18 cellular contexts compared by ENCODE assay signal in genomic region chr1:210367561-210367960, GRCh38. TPM values are rescaled to one million over a fixed set of nuclear protein-coding genes. Genes with fewer than 3 reads are reported as not detected.
DNase-seq lines count a peak whose midpoint lies in the region; ATAC-seq and TF ChIP-seq lines count a peak whose summit lies in the region.
"Had no signal": no experiment of that assay in that cellular context is flagged by ENCODE, and none has a peak within 500 bp of the region (broad histone marks: within the 10 kb centered on the region; RNA-seq: fewer than 3 reads in every experiment).

No MANE protein-coding gene starts in this region.

- no peak overlapping the region for H3K4me3 ChIP-seq in dorsolateral prefrontal cortex
- H3K4me3 ChIP-seq in trophoblast cell (ENCODE audit: low read depth, low read length), result no peak overlapping the region
- H3K4me3 ChIP-seq in tibial nerve, result no peak overlapping the region
- H3K4me3 ChIP-seq: K562 had no signal

- H3K9me3 Mint-ChIP-seq in WTC11, result no peaks in the 10 kb centered on the region
- H3K9me3 Mint-ChIP-seq: CD4-positive, alpha-beta T cell had no signal

- no peak overlapping the region for H3K4me2 ChIP-seq in trophoblast cell (ENCODE audit: low read length)
- H3K4me2 ChIP-seq: SK-N-SH had no signal

- peak overlapping the region; percentile 71 for H3K18ac ChIP-seq in trophoblast cell (ENCODE audit: low read length)

- H2BK5ac ChIP-seq in trophoblast cell (ENCODE audit: low read depth, low read length, poor library complexity), result no peak overlapping the region

- peak overlapping the region; percentile 59 for H2AK5ac ChIP-seq in trophoblast cell (ENCODE audit: low read length)

- no peak overlapping the region for H3K4me3 Mint-ChIP-seq in WTC11
- H3K4me3 Mint-ChIP-seq: CD4-positive, alpha-beta T cell had no signal

- TF ChIP-seq CTCF in dorsolateral prefrontal cortex (IDR thresholded peaks at IDR 0.05 in 54 of 56, conservative IDR thresholded peaks at IDR 0.05 in 2 of 56; ENCODE audit: low read depth in 1 of 56, partially characterized antibody in 56 of 56) (no peak), WTC11 (IDR thresholded peaks at IDR 0.05) (no peak), tibial nerve (IDR thresholded peaks at IDR 0.05) (no peak)

- H3K27ac Mint-ChIP-seq in WTC11, result no peak overlapping the region
- H3K27ac Mint-ChIP-seq: CD4-positive, alpha-beta T cell had no signal

- H3K27me3 ChIP-seq in dorsolateral prefrontal cortex (no peaks in the 10 kb centered on the region), trophoblast cell (ENCODE audit: insufficient read depth, low read length) (no peaks in the 10 kb centered on the region), tibial nerve (no peaks in the 10 kb centered on the region)

- peaks cover 54% of the 10 kb centered on the region for H3K4me1 Mint-ChIP-seq in WTC11

- H3K36me3 Mint-ChIP-seq in WTC11, result no peaks in the 10 kb centered on the region

- TF ChIP-seq EP300 in tibial nerve (IDR thresholded peaks at IDR 0.05), result no peak

- no peak overlapping the region for H3K9ac ChIP-seq in trophoblast cell (ENCODE audit: low read length)
- H3K9ac ChIP-seq: SK-N-SH had no signal

- intact Hi-C loops in dorsolateral prefrontal cortex (cut with DNase I), result no loop called here

- peaks cover 12 to 17% of the 10 kb centered on the region in 2 experiments for H3K4me1 ChIP-seq in trophoblast cell (ENCODE audit: control insufficient read depth in 1 of 2, insufficient read depth in 2 of 2, low read length in 2 of 2)
- H3K4me1 ChIP-seq in tibial nerve, result peaks cover 0 to 23% (median 15%) of the 10 kb centered on the region in 4 donors

- no peak overlapping the region for H3K14ac ChIP-seq in trophoblast cell (ENCODE audit: low read length)

- peaks cover 49% of the 10 kb centered on the region for H3K27me3 Mint-ChIP-seq in WTC11 (ENCODE audit: low read depth)
- H3K27me3 Mint-ChIP-seq: CD4-positive, alpha-beta T cell had no signal

- WGBS in trophoblast cell (ENCODE audit: extremely low coverage, insufficient coverage, insufficient read length), result no CpG with 5 or more reads among the region's 2 CpGs
- 93 to 95% methylated on average over 2 of the region's 2 CpGs for WGBS in tibial nerve, 2 donors

- POLR2A ChIA-PET in WTC11 (lab: Charles Lee), result interaction anchor here (0.5 kb wide), 1 partner anchor 43 kb away, joined by 8 read pairs; no protein-coding TSS in a partner anchor

- no peaks in the 10 kb centered on the region for H3K79me2 ChIP-seq in trophoblast cell (ENCODE audit: control insufficient read depth, insufficient read depth, low read length, poor library complexity)

- H2AFZ ChIP-seq in trophoblast cell (ENCODE audit: insufficient read depth, low read length, poor library complexity), result no peak overlapping the region

- no peak overlapping the region for H3K23ac ChIP-seq in trophoblast cell (ENCODE audit: low read length)

- no peak for ATAC-seq in GM21390 (IDR thresholded peaks at IDR 0.05; ENCODE audit: unreplicated experiment)
- no peak for ATAC-seq in WTC11
- ATAC-seq: K562 had no signal

- H2BK120ac ChIP-seq in trophoblast cell (ENCODE audit: insufficient read depth, low read length, poor library complexity), result no peak overlapping the region

- no peak overlapping the region for H4K12ac ChIP-seq in trophoblast cell (ENCODE audit: low read depth, low read length)

- CTCF ChIA-PET in WTC11 (lab: Charles Lee), result interaction anchor here (0.6 to 1.1 kb wide), 2 partner anchors 8 to 766 kb away, joined by 3 read pairs; no protein-coding TSS in a partner anchor

- no peaks in the 10 kb centered on the region for H3K9me3 ChIP-seq in trophoblast cell (ENCODE audit: insufficient read depth, low read depth, low read length)
- no peaks in the 10 kb centered on the region for H3K9me3 ChIP-seq in tibial nerve
- H3K9me3 ChIP-seq: SK-N-SH had no signal

- H3K36me3 ChIP-seq in trophoblast cell (ENCODE audit: control insufficient read depth in 1 of 2, insufficient read depth in 2 of 2, low read length in 2 of 2) (no peaks in the 10 kb centered on the region), tibial nerve (no peaks in the 10 kb centered on the region)

- H3K27ac ChIP-seq in dorsolateral prefrontal cortex, result peak overlapping the region in 41 of 59 donors; percentile 2 to 82 (median 59)
- no peak overlapping the region for H3K27ac ChIP-seq in trophoblast cell (ENCODE audit: low read depth, low read length)
- H3K27ac ChIP-seq in tibial nerve, result peak overlapping the region in 1 of 4 donors; percentile 19

- peak overlapping the region; percentile 77 for H2BK12ac ChIP-seq in trophoblast cell (ENCODE audit: low read length)

- no peak overlapping the region for H3K4ac ChIP-seq in trophoblast cell (ENCODE audit: low read depth, low read length)

- DNase-seq in NCI-H2171 treated with DMSO at 0.1 percent for 48 hours (lab: John Stamatoyannopoulos, UW) (peak; percentile 10), NCI-H2171 (lab: John Stamatoyannopoulos, UW) (no peak), NCI-H69 (lab: John Stamatoyannopoulos, UW) (peak; percentile 36), dorsolateral prefrontal cortex (peak in 3 of 10 donors; percentile 59 to 61 (median 59)), trophoblast cell (no peak), WTC11 (ENCODE audit: low spot score) (no peak), tibial nerve (ENCODE audit: low spot score in 2 of 2) (no peak)
- DNase-seq: CD4-positive, alpha-beta T cell; DMS153; GF-D8; NCI-H1417 treated with DMSO at 0.1 percent for 48 hours; NCI-H1930; NCI-H446 treated with DMSO at 0.1 percent for 48 hours; RPMI8226; SHP77 treated with DMSO at 0.1 percent for 48 hours; SK-N-SH had no signal

- no peak overlapping the region for H4K91ac ChIP-seq in trophoblast cell (ENCODE audit: low read depth, low read length)

- peaks cover 3% of the 10 kb centered on the region for H3K79me1 ChIP-seq in trophoblast cell (ENCODE audit: low read length)

- TF ChIP-seq POLR2A in tibial nerve (IDR thresholded peaks at IDR 0.05), result no peak

- H4K8ac ChIP-seq in trophoblast cell (ENCODE audit: low read depth, low read length), result peak overlapping the region; percentile 11

TF ChIP-seq in WTC11, 78 proteins besides CTCF, POLR2A, EP300 and RAD21 (continues in another document):
- TF ChIP-seq ZNF396 (CRISPR knock-in tag; IDR thresholded peaks at IDR 0.05; ENCODE audit: borderline replicate concordance) (no peak), ZSCAN18 (CRISPR knock-in tag; IDR thresholded peaks at IDR 0.05) (no peak), ETV6 (CRISPR knock-in tag; IDR thresholded peaks at IDR 0.05) (no peak), AR (CRISPR knock-in tag; IDR thresholded peaks at IDR 0.05) (no peak), SMAD4 (CRISPR knock-in tag; IDR thresholded peaks at IDR 0.05) (no peak), MYBL2 (CRISPR knock-in tag; IDR thresholded peaks at IDR 0.05) (no peak), IRF2 (CRISPR knock-in tag; IDR thresholded peaks at IDR 0.05; ENCODE audit: borderline replicate concordance, low read depth) (no peak), ATF6 (CRISPR knock-in tag; IDR thresholded peaks at IDR 0.05) (no peak), TCF7 (CRISPR knock-in tag; IDR thresholded peaks at IDR 0.05; ENCODE audit: low read depth) (no peak)

RNA-seq across cellular contexts. Expression of gene HHAT, which starts 38.9 kb away (rescaled TPM):
- 10 to 100 TPM in 13 of 120 experiments, 1 to 10 TPM in 107; 3.6 to 14.7 (median 7.1) TPM for total RNA-seq in dorsolateral prefrontal cortex
- 5.1 and 5.2 TPM in 2 replicates for polyA plus RNA-seq in trophoblast cell (2013)
- 0.39 to 0.69 TPM (median 0.66 TPM) in 3 replicates for total RNA-seq in WTC11 (2021)
- total RNA-seq in tibial nerve, result 1 to 10 TPM; 4.8 to 5.9 (median 5.3) TPM

Comparison
In these comparisons a context has a peak if more than half of its experiments do, and no peak if none do; other contexts are left out.
1. DNase-seq: peak in NCI-H2171 treated with DMSO at 0.1 percent for 48 hours (single experiment) and NCI-H69 (single experiment); none in NCI-H2171 (single experiment), trophoblast cell (0 of 2), WTC11 (single experiment) and tibial nerve (0 of 2).